ENCODE assay signal across 25 cellular contexts in the genomic region with DNA sequence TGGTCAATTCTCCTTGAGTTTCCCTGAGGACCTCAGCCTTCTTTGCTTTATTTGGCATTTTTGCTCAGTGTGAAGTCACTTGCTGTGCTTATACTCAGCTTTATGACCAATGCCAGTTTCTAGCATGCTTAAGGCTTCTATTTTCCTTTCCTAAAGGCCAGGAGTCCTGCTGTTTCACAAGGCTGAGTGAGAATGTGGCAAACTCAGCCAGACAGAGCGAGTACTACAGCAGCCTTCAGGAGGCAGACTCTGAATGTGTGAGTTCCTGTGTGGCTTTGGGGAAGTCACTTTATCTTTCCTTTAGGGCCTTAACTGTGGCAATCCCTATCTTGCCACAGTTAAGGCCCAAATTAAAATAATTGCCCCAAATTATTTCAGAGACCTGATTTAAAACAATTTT.
A peak's percentile ranks its signal among the peaks of the same experiment; 100 is the strongest.
DNase-seq lines count a peak whose midpoint lies in the region; ATAC-seq, FAIRE-seq and TF ChIP-seq lines count a peak whose summit lies in the region.
"Had no signal": no experiment of that assay in that cellular context is flagged by ENCODE, and none has a peak within 500 bp of the region (broad histone marks: within the 10 kb centered on the region; RNA-seq: fewer than 3 reads in every experiment).

No MANE protein-coding gene starts in this region.

- TF ChIP-seq EP300 in GM12878 (IDR thresholded peaks at IDR 0.05; ENCODE audit: borderline replicate concordance in 1 of 2, control insufficient read depth in 1 of 2, low read depth in 2 of 2, low read length in 2 of 2) = no peak

- in situ Hi-C loops in GM12878 (cut with MboI) = no loop called here

- H3K4me3 ChIP-seq in NB4 (ENCODE audit: low read depth, low read length) (no peak overlapping the region), GM12878 (no peak overlapping the region)
- H3K4me3 ChIP-seq: ascending aorta, lower lobe of right lung, stomach, tibial nerve had no signal

- no peaks in the 10 kb centered on the region for H3K79me2 ChIP-seq in GM12878 (ENCODE audit: control insufficient read depth, insufficient read depth, low read length)

- no peak for DNase-seq in GM10248 (ENCODE audit: extremely low spot score)
- peak; percentile 6 for DNase-seq in NB4 (ENCODE audit: low read depth)
- no peak for DNase-seq in GM12878 (ENCODE audit: low read depth, low spot score)
- no peak for DNase-seq in NCI-H526 (lab: John Stamatoyannopoulos, UW)
- no peak for DNase-seq in NCI-H2029 treated with DMSO at 0.1 percent for 48 hours (lab: John Stamatoyannopoulos, UW)
- no peak for DNase-seq in NCI-H146 treated with DMSO at 0.1 percent for 48 hours (lab: John Stamatoyannopoulos, UW; ENCODE audit: unreplicated experiment)
- DNase-seq: activated CD4-positive, alpha-beta T cell treated with anti-CD3 and anti-CD28 coated beads, Interleukin-2, amount 50 U/mL, for 4 hours; activated CD8-positive, alpha-beta memory T cell treated with anti-CD3 and anti-CD28 coated beads, Interleukin-2, amount 50 U/mL, for 4 hours; activated naive CD4-positive, alpha-beta T cell treated with anti-CD3 and anti-CD28 coated beads, Interleukin-2, amount 50 U/mL, for 16 hours; central memory CD4-positive, alpha-beta T cell; EL; glutamatergic neuron; H7; kidney glomerular epithelial cell; lower lobe of right lung; NCI-H2081 treated with DMSO at 0.1 percent for 48 hours; NCI-H510A treated with DMSO at 0.1 percent for 48 hours; stomach had no signal

- ATAC-seq in GM21717 (IDR thresholded peaks at IDR 0.05; ENCODE audit: unreplicated experiment) (peak; percentile 31), GM12878 (peak; percentile 56), GM19452 (IDR thresholded peaks at IDR 0.05; ENCODE audit: unreplicated experiment) (no peak)
- ATAC-seq: lower lobe of right lung, sciatic nerve had no signal

- 88% methylated on average over 1 of the region's 1 CpG for WGBS in GM12878 (ENCODE audit: insufficient coverage, insufficient replicate concordance, low lambda C conversion rate, missing lambda C conversion rate)

- SMC1A ChIA-PET in GM12878 (lab: Charles Lee; ENCODE audit: uncharacterized antibody, unreplicated experiment) = interaction anchor here (0.7 to 1.5 kb wide), 10 partner anchors 10 to 319 kb away, joined by 3 to 13 read pairs (median 4); partner anchors contain the start of gene CPNE4

- peak overlapping the region; percentile 44; the same call in 1 of the 2 replicates for H2AFZ ChIP-seq in GM12878 (ENCODE audit: control insufficient read depth, low read depth, low read length)

- no peak for TF ChIP-seq POLR2A in NB4 (IDR thresholded peaks at IDR 0.05; ENCODE audit: extremely low read depth, insufficient read length)
- TF ChIP-seq POLR2A in GM12878 (IDR thresholded peaks at IDR 0.05; ENCODE audit: low read depth, low read length) = no peak

- H3K4me2 ChIP-seq in GM12878 (ENCODE audit: control insufficient read depth, insufficient read depth) = peak overlapping the region; percentile 54; the same call in 1 of the 2 replicates

- H3K9ac ChIP-seq in GM12878 (ENCODE audit: control insufficient read depth, insufficient read depth, low read length) = no peak overlapping the region

- no peaks in the 10 kb centered on the region for H4K20me1 ChIP-seq in GM12878 (ENCODE audit: control insufficient read depth, insufficient read depth)

- no TSS peak for BruUV-seq in GM12878 (replicated peaks; lab: Mats Ljungman, UMichigan)

- H3K27ac ChIP-seq in GM12878 (ENCODE audit: control insufficient read depth, insufficient read depth) = peak overlapping the region; percentile 63; the same call in 1 of the 2 replicates
- H3K27ac ChIP-seq: ascending aorta, HL-60, lower lobe of right lung, stomach, tibial nerve had no signal

- RAD21 ChIA-PET in GM12878 (lab: Charles Lee; ENCODE audit: unreplicated experiment) = interaction anchor here (1.6 to 3.4 kb wide), 3 partner anchors 15 to 166 kb away, joined by 4 to 25 read pairs (median 7); no protein-coding TSS in a partner anchor

- no peaks in the 10 kb centered on the region for H3K27me3 ChIP-seq in GM12878 (replicated peaks in 1 of 2; ENCODE audit: control insufficient read depth in 2 of 2, insufficient read depth in 2 of 2, low read length in 1 of 2)
- H3K27me3 ChIP-seq: ascending aorta, stomach, tibial nerve had no signal

- POLR2A ChIA-PET in GM10248 (lab: Yijun Ruan, JAX) (no interaction called here), GM12878 (lab: Charles Lee) (interaction anchor here (1.2 kb wide), 1 partner anchor 162 kb away, joined by 3 read pairs; no protein-coding TSS in a partner anchor)

- H3K9me3 ChIP-seq in GM12878 (replicated peaks; ENCODE audit: control insufficient read depth, insufficient read depth, low read length) = no peaks in the 10 kb centered on the region
- H3K9me3 ChIP-seq: ascending aorta, lower lobe of right lung, stomach, tibial nerve had no signal

- no peaks in the 10 kb centered on the region for H3K36me3 ChIP-seq in GM12878 (ENCODE audit: control insufficient read depth in 2 of 2, insufficient read depth in 2 of 2, low read length in 1 of 2)
- H3K36me3 ChIP-seq: ascending aorta, lower lobe of right lung, stomach, tibial nerve had no signal

- CTCF ChIA-PET in GM10248 (lab: Yijun Ruan, JAX) = interaction anchor here (0.9 to 1.5 kb wide), 2 partner anchors 9 to 167 kb away, joined by 3 read pairs; no protein-coding TSS in a partner anchor
- CTCF ChIA-PET in GM12878 (lab: Yijun Ruan, JAX) = interaction anchor here (1.0 to 2.7 kb wide), 9 partner anchors 11 to 334 kb away, joined by 3 to 24 read pairs (median 4); partner anchors contain the start of gene NUDT16

- intact Hi-C loops in GM12878 (cut with micrococcal nuclease; ENCODE audit: unreplicated experiment) = loop anchor here (5.0 to 10.0 kb wide), 2 partner anchors 311 to 681 kb away; no protein-coding TSS in a partner anchor

- TF ChIP-seq CTCF in GM10248 (IDR thresholded peaks at IDR 0.05; ENCODE audit: control extremely low read depth, extremely low read depth, low read depth, missing control alignments) (peak; percentile 12), NB4 (IDR thresholded peaks at IDR 0.05; ENCODE audit: low read depth, low read length) (no peak), GM12878 (IDR thresholded peaks at IDR 0.05 in 2 of 3, conservative IDR thresholded peaks at IDR 0.05 in 1 of 3; ENCODE audit: control insufficient read depth in 2 of 3, extremely low read depth in 1 of 3, insufficient read depth in 1 of 3, low read depth in 3 of 3, low read length in 3 of 3) (peak in 1 of 3 experiments; percentile 16; a peak in 1 of 6 replicates)

- H3K4me1 ChIP-seq in GM12878 (ENCODE audit: control insufficient read depth, insufficient read depth, low read length) = peaks cover 40% of the 10 kb centered on the region
- H3K4me1 ChIP-seq: ascending aorta, lower lobe of right lung, stomach had no signal

- FAIRE-seq in GM12878 (lab: Jason Lieb, UNC) = peak; percentile 69
- FAIRE-seq: endothelial cell of umbilical vein had no signal

- TF ChIP-seq RAD21 in GM12878 (IDR thresholded peaks at IDR 0.05; ENCODE audit: insufficient read depth, low read depth, low read length) = peak; percentile 30; the same call in 1 of the 2 replicates

TF ChIP-seq in GM12878, 131 proteins besides CTCF, POLR2A, EP300 and RAD21 (continues in another document):
- TF ChIP-seq NRF1 (conservative IDR thresholded peaks at IDR 0.05; ENCODE audit: low read depth, low read length) = no peak
- TF ChIP-seq EZH2 (IDR thresholded peaks at IDR 0.05; ENCODE audit: borderline replicate concordance, control insufficient read depth, low read depth, low read length) = no peak
- TF ChIP-seq ZNF384 (IDR thresholded peaks at IDR 0.05; ENCODE audit: borderline replicate concordance, low read depth, low read length) = no peak
- TF ChIP-seq TAF1 (IDR thresholded peaks at IDR 0.05; ENCODE audit: borderline replicate concordance, low read depth, low read length) = no peak
- TF ChIP-seq SREBF2 (IDR thresholded peaks at IDR 0.05; ENCODE audit: low read length) = no peak
- no peak for TF ChIP-seq ZZZ3 (IDR thresholded peaks at IDR 0.05; ENCODE audit: control insufficient read depth, insufficient read length, low read depth)
- TF ChIP-seq, protein P1, sequence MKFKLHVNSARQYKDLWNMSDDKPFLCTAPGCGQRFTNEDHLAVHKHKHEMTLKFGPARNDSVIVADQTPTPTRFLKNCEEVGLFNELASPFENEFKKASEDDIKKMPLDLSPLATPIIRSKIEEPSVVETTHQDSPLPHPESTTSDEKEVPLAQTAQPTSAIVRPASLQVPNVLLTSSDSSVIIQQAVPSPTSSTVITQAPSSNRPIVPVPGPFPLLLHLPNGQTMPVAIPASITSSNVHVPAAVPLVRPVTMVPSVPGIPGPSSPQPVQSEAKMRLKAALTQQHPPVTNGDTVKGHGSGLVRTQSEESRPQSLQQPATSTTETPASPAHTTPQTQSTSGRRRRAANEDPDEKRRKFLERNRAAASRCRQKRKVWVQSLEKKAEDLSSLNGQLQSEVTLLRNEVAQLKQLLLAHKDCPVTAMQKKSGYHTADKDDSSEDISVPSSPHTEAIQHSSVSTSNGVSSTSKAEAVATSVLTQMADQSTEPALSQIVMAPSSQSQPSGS (IDR thresholded peaks at IDR 0.05; ENCODE audit: low read length) = no peak
- TF ChIP-seq ZNF592 (IDR thresholded peaks at IDR 0.05) = no peak
